ENCODE assay signal across 9 cellular contexts in genomic region chr17:4162775-4163498, GRCh38. TPM values are rescaled to one million over a fixed set of nuclear protein-coding genes. Genes with fewer than 3 reads are reported as not detected.
DNase-seq lines count a peak whose midpoint lies in the region; ATAC-seq and TF ChIP-seq lines count a peak whose summit lies in the region.
"Had no signal": no experiment of that assay in that cellular context is flagged by ENCODE, and none has a peak within 500 bp of the region (broad histone marks: within the 10 kb centered on the region; RNA-seq: fewer than 3 reads in every experiment).

No MANE protein-coding gene starts in this region.

- H3K4me1 Mint-ChIP-seq in activated T-cell treated with anti-CD3 and anti-CD28 coated beads, Interleukin-2, amount 50 U/mL, for 72 hours (ENCODE audit: low read depth) = peaks cover 9% of the 10 kb centered on the region
- H3K4me1 Mint-ChIP-seq in WTC11 (peaks cover 16% of the 10 kb centered on the region), type B pancreatic cell (ENCODE audit: unreplicated experiment) (no peaks in the 10 kb centered on the region)

- no peak overlapping the region for H3K4me3 Mint-ChIP-seq in activated T-cell treated with anti-CD3 and anti-CD28 coated beads, Interleukin-2, amount 50 U/mL, for 72 hours
- no peak overlapping the region for H3K4me3 Mint-ChIP-seq in WTC11
- H3K4me3 Mint-ChIP-seq in type B pancreatic cell = no peak overlapping the region

- peak overlapping the region; percentile 34 for H3K27ac Mint-ChIP-seq in activated T-cell treated with anti-CD3 and anti-CD28 coated beads, Interleukin-2, amount 50 U/mL, for 72 hours
- H3K27ac Mint-ChIP-seq in WTC11 (peak overlapping the region; percentile 71), type B pancreatic cell (peak overlapping the region; percentile 79)

- intact Hi-C loops in lower lobe of right lung (cut with DNase I) = no loop called here

- TF ChIP-seq CTCF in WTC11 (IDR thresholded peaks at IDR 0.05) = no peak
- no peak for TF ChIP-seq CTCF in lower lobe of right lung (IDR thresholded peaks at IDR 0.05)
- TF ChIP-seq CTCF in type B pancreatic cell (conservative IDR thresholded peaks at IDR 0.05) = no peak

- H3K9me3 ChIP-seq in lower lobe of right lung = no peaks in the 10 kb centered on the region

- peaks cover 52% of the 10 kb centered on the region for H3K36me3 ChIP-seq in lower lobe of right lung

- POLR2A ChIA-PET in WTC11 (lab: Charles Lee) = interaction anchor here (0.6 kb wide), 1 partner anchor 20 kb away, joined by 4 read pairs; the partner anchor contains the start of gene CYB5D2

- peaks cover 24% of the 10 kb centered on the region for H3K4me1 ChIP-seq in lower lobe of right lung

- no peak for DNase-seq in activated T-cell treated with anti-CD3 and anti-CD28 coated beads, Interleukin-2, amount 50 U/mL, for 72 hours
- no peak for DNase-seq in activated T-cell treated with anti-CD3 and anti-CD28 coated beads for 4 hours
- no peak for DNase-seq in WTC11 (ENCODE audit: low spot score)
- no peak for DNase-seq in lower lobe of right lung
- DNase-seq in type B pancreatic cell (ENCODE audit: extremely low spot score, unreplicated experiment) = no peak
- no peak for DNase-seq in stimulated activated CD4-positive, alpha-beta T cell treated with anti-CD3 and anti-CD28 coated beads, Interleukin-15, amount 100 ng/mL, for 24 hours
- DNase-seq in stimulated activated CD8-positive, alpha-beta memory T cell treated with anti-CD3 and anti-CD28 coated beads, Interleukin-4, amount 100 ng/mL, for 48 hours = no peak
- no peak for DNase-seq in activated gamma-delta T cell (lab: John Stamatoyannopoulos, UW)
- DNase-seq: NCI-H1105 had no signal

- no peak overlapping the region for H3K4me3 ChIP-seq in lower lobe of right lung

- no peaks in the 10 kb centered on the region for H3K9me3 Mint-ChIP-seq in activated T-cell treated with anti-CD3 and anti-CD28 coated beads, Interleukin-2, amount 50 U/mL, for 72 hours
- H3K9me3 Mint-ChIP-seq in WTC11 (no peaks in the 10 kb centered on the region), type B pancreatic cell (no peaks in the 10 kb centered on the region)

- H3K27me3 ChIP-seq in lower lobe of right lung (ENCODE audit: low read depth) = no peaks in the 10 kb centered on the region

- no peak for ATAC-seq in activated T-cell treated with anti-CD3 and anti-CD28 coated beads, Interleukin-2, amount 50 U/mL, for 72 hours (replicated peaks in 1 of 2)
- ATAC-seq in WTC11 (no peak), lower lobe of right lung (peak; percentile 57 to 62)

- peak overlapping the region; percentile 42 for H3K27ac ChIP-seq in lower lobe of right lung

- CTCF ChIA-PET in WTC11 (lab: Charles Lee) = interaction anchor here (0.7 to 3.1 kb wide), 6 partner anchors 13 to 250 kb away, joined by 3 to 13 read pairs (median 4); no protein-coding TSS in a partner anchor

- no peaks in the 10 kb centered on the region for H3K27me3 Mint-ChIP-seq in activated T-cell treated with anti-CD3 and anti-CD28 coated beads, Interleukin-2, amount 50 U/mL, for 72 hours (ENCODE audit: low read depth)
- H3K27me3 Mint-ChIP-seq in WTC11 (ENCODE audit: low read depth) (no peaks in the 10 kb centered on the region), type B pancreatic cell (no peaks in the 10 kb centered on the region)

- H3K36me3 Mint-ChIP-seq in activated T-cell treated with anti-CD3 and anti-CD28 coated beads, Interleukin-2, amount 50 U/mL, for 72 hours (ENCODE audit: insufficient read depth in 2 of 2) = peaks cover 2 to 6% of the 10 kb centered on the region in 2 donors
- H3K36me3 Mint-ChIP-seq in WTC11 (peaks cover 30% of the 10 kb centered on the region), type B pancreatic cell (peaks cover 15% of the 10 kb centered on the region)

TF ChIP-seq in WTC11, 78 proteins besides CTCF, POLR2A, EP300 and RAD21:
- TF ChIP-seq, protein P1, sequence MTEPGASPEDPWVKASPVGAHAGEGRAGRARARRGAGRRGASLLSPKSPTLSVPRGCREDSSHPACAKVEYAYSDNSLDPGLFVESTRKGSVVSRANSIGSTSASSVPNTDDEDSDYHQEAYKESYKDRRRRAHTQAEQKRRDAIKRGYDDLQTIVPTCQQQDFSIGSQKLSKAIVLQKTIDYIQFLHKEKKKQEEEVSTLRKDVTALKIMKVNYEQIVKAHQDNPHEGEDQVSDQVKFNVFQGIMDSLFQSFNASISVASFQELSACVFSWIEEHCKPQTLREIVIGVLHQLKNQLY (CRISPR knock-in tag; IDR thresholded peaks at IDR 0.05) = no peak
- TF ChIP-seq RORB (CRISPR knock-in tag; IDR thresholded peaks at IDR 0.05) (no peak), ATF2 (CRISPR knock-in tag; IDR thresholded peaks at IDR 0.05; ENCODE audit: borderline replicate concordance, low read depth) (no peak), E2F4 (CRISPR knock-in tag; IDR thresholded peaks at IDR 0.05; ENCODE audit: borderline replicate concordance, low read depth) (no peak), ETV6 (CRISPR knock-in tag; IDR thresholded peaks at IDR 0.05) (no peak), SOX15 (CRISPR knock-in tag; IDR thresholded peaks at IDR 0.05) (no peak), MXD4 (CRISPR knock-in tag; IDR thresholded peaks at IDR 0.05; ENCODE audit: borderline replicate concordance) (no peak), TEAD1 (CRISPR knock-in tag; IDR thresholded peaks at IDR 0.05) (no peak), EMX1 (CRISPR knock-in tag; IDR thresholded peaks at IDR 0.05) (no peak)
- TF ChIP-seq, protein P2, sequence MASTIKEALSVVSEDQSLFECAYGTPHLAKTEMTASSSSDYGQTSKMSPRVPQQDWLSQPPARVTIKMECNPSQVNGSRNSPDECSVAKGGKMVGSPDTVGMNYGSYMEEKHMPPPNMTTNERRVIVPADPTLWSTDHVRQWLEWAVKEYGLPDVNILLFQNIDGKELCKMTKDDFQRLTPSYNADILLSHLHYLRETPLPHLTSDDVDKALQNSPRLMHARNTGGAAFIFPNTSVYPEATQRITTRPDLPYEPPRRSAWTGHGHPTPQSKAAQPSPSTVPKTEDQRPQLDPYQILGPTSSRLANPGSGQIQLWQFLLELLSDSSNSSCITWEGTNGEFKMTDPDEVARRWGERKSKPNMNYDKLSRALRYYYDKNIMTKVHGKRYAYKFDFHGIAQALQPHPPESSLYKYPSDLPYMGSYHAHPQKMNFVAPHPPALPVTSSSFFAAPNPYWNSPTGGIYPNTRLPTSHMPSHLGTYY (CRISPR knock-in tag; IDR thresholded peaks at IDR 0.05) = no peak
- TF ChIP-seq, protein P3, sequence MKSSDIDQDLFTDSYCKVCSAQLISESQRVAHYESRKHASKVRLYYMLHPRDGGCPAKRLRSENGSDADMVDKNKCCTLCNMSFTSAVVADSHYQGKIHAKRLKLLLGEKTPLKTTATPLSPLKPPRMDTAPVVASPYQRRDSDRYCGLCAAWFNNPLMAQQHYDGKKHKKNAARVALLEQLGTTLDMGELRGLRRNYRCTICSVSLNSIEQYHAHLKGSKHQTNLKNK (CRISPR knock-in tag; IDR thresholded peaks at IDR 0.05) = no peak

RNA-seq across cellular contexts. Expression of gene CYB5D2, which starts 19.9 kb away (rescaled TPM):
- total RNA-seq in activated T-cell treated with anti-CD3 and anti-CD28 coated beads, Interleukin-2, amount 50 U/mL, for 72 hours = 10 to 100 TPM; 13.9 to 15.2 TPM
- total RNA-seq in WTC11 (2021) = 7.8 to 9.0 TPM (median 8.8 TPM) in 3 replicates
- 12.4 TPM for total RNA-seq in lower lobe of right lung
- total RNA-seq in type B pancreatic cell (ENCODE audit: low replicate concordance) = 12.3 and 15.0 TPM in 2 replicates

RNA-seq across cellular contexts. Expression of gene ZZEF1, which starts 20.1 kb away (rescaled TPM):
- total RNA-seq in activated T-cell treated with anti-CD3 and anti-CD28 coated beads, Interleukin-2, amount 50 U/mL, for 72 hours = 10 to 100 TPM; 40.0 to 44.7 TPM
- total RNA-seq in WTC11 (2021) (16.3 to 24.1 TPM (median 17.5 TPM) in 3 replicates), lower lobe of right lung (55.2 TPM), type B pancreatic cell (ENCODE audit: low replicate concordance) (34.9 and 35.0 TPM in 2 replicates)

Comparison
In these comparisons a context has a peak if more than half of its experiments do, and no peak if none do; other contexts are left out.
1. ATAC-seq: peak in lower lobe of right lung (2 of 2); none in activated T-cell treated with anti-CD3 and anti-CD28 coated beads, Interleukin-2, amount 50 U/mL, for 72 hours (0 of 2) and WTC11 (single experiment).
2. Peak in every context shown above with its lines, with median percentiles within 50 percentile points of each other: H3K27ac Mint-ChIP-seq.